Comparison of ENCODE assay signal across 9 cellular contexts in genomic region chr17:56319531-56319930, GRCh38.
DNase-seq lines count a peak whose midpoint lies in the region; ATAC-seq and TF ChIP-seq lines count a peak whose summit lies in the region.
"Had no signal": no experiment of that assay in that cellular context is flagged by ENCODE, and none has a peak within 500 bp of the region (broad histone marks: within the 10 kb centered on the region; RNA-seq: fewer than 3 reads in every experiment).

No MANE protein-coding gene starts in this region.

- H3K36me3 Mint-ChIP-seq in immature natural killer cell: no peaks in the 10 kb centered on the region

- peak; percentile 48 for TF ChIP-seq CTCF in colonic mucosa (IDR thresholded peaks at IDR 0.05)

- intact Hi-C loops in colonic mucosa (cut with DNase I): loop anchor here (10.0 kb wide), 1 partner anchor 195 kb away; no protein-coding TSS in a partner anchor

- no peaks in the 10 kb centered on the region for H3K9me3 ChIP-seq in colonic mucosa
- H3K9me3 ChIP-seq: BLaER1 treated with 17β-estradiol and CSF1 and Interleukin-3, amounts not matched to agents 10 nM and 100 nM had no signal

- H3K4me3 ChIP-seq in colonic mucosa: no peak overlapping the region
- H3K4me3 ChIP-seq: BLaER1 treated with 17β-estradiol and CSF1 and Interleukin-3, amounts not matched to agents 10 nM and 100 nM had no signal

- no peaks in the 10 kb centered on the region for H3K27me3 ChIP-seq in colonic mucosa
- H3K27me3 ChIP-seq: BLaER1 treated with 17β-estradiol and CSF1 and Interleukin-3, amounts not matched to agents 10 nM and 100 nM had no signal

- no peaks in the 10 kb centered on the region for H3K9me3 Mint-ChIP-seq in immature natural killer cell

- H3K4me1 ChIP-seq in colonic mucosa: no peaks in the 10 kb centered on the region

- H3K27ac ChIP-seq in colonic mucosa: no peak overlapping the region
- H3K27ac ChIP-seq: BLaER1 treated with 17β-estradiol and CSF1 and Interleukin-3, amounts not matched to agents 10 nM and 100 nM had no signal

- peaks cover 4 to 6% (median 4%) of the 10 kb centered on the region in 3 donors for H3K27me3 Mint-ChIP-seq in immature natural killer cell (ENCODE audit: low read depth in 3 of 3)

- no peak overlapping the region for H3K9ac ChIP-seq in colonic mucosa (ENCODE audit: low read depth in 2 of 2, low read length in 2 of 2)
- H3K9ac ChIP-seq: BLaER1 treated with 17β-estradiol and CSF1 and Interleukin-3, amounts not matched to agents 10 nM and 100 nM had no signal

- peak; percentile 52 for ATAC-seq in HG03469 (IDR thresholded peaks at IDR 0.05; ENCODE audit: unreplicated experiment)

- no peaks in the 10 kb centered on the region for H3K36me3 ChIP-seq in colonic mucosa
- H3K36me3 ChIP-seq: BLaER1 treated with 17β-estradiol and CSF1 and Interleukin-3, amounts not matched to agents 10 nM and 100 nM had no signal

- peak; percentile 20 to 35 for DNase-seq in NCI-H2081 (lab: John Stamatoyannopoulos, UW)
- no peak for DNase-seq in NCI-H2081 treated with DMSO at 0.1 percent for 48 hours (lab: John Stamatoyannopoulos, UW)
- DNase-seq in NCI-H82 treated with DMSO at 0.1 percent for 48 hours (lab: John Stamatoyannopoulos, UW; ENCODE audit: unreplicated experiment): peak; percentile 67
- no peak for DNase-seq in colonic mucosa
- DNase-seq in midbrain (lab: John Stamatoyannopoulos, UW): peak; percentile 21
- DNase-seq in immature natural killer cell: no peak
- DNase-seq in cerebellar nuclear complex (lab: John Stamatoyannopoulos, UW): no peak

- no peaks in the 10 kb centered on the region for H3K4me1 Mint-ChIP-seq in immature natural killer cell

- H3K4me3 Mint-ChIP-seq in immature natural killer cell: no peak overlapping the region

- no peak overlapping the region for H3K27ac Mint-ChIP-seq in immature natural killer cell

Comparison
In these comparisons a context has a peak if more than half of its experiments do, and no peak if none do; other contexts are left out.
1. DNase-seq: peak in NCI-H2081 (2 of 2), NCI-H82 treated with DMSO at 0.1 percent for 48 hours (single experiment) and midbrain (single experiment); none in NCI-H2081 treated with DMSO at 0.1 percent for 48 hours (single experiment), colonic mucosa (single experiment), immature natural killer cell (0 of 3) and cerebellar nuclear complex (0 of 2).